Comparison of ENCODE assay signal across 8 cellular contexts in the genomic region with DNA sequence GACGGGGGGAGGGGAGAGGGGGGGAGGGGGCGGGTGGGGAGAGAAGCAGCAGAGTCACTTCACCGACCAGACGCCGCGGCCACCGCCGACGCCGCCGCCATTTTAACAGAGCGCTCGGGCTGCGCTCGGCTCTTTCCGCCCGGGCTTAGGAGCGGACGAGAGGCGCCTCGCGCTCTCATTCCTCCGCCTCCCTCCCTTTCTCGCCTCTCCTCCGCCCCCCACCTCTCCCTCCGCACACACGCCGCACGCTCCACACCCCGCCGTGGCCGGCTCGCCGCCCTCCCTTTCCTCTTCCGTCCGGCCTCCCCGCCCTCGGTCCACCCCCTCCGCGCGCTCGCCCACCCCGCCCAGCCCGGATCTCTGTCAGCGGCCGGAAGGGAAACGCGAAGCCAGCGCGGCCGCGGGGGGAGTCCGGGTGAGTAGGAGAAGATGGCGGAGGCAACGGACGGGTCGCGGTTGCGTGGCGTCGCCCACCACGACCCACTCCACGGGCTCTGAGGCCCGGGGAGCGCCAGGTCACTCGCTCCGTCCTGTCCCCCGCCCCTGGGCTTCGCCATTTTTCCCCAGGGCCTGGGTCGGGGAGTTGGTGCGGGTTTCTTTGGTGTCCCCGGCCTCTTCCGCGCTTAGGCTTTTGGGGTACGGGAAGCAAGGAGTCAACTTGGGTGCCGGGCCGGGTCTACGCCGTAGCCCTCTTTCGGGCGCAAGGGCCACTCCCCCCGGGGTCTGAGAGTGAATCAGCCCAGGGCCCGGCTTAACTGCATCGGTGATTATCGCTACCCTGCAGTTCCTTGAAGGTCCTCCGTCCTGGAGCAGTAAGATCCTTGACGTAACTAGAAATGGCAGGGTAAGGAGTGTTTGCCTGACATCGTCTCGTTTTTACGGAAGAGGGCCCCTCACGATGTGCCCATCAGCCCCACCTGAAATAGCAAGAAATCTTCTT. TPM values are rescaled to one million over a fixed set of nuclear protein-coding genes. Genes with fewer than 3 reads are reported as not detected.
DNase-seq lines count a peak whose midpoint lies in the region; ATAC-seq and TF ChIP-seq lines count a peak whose summit lies in the region.

A gene with protein sequence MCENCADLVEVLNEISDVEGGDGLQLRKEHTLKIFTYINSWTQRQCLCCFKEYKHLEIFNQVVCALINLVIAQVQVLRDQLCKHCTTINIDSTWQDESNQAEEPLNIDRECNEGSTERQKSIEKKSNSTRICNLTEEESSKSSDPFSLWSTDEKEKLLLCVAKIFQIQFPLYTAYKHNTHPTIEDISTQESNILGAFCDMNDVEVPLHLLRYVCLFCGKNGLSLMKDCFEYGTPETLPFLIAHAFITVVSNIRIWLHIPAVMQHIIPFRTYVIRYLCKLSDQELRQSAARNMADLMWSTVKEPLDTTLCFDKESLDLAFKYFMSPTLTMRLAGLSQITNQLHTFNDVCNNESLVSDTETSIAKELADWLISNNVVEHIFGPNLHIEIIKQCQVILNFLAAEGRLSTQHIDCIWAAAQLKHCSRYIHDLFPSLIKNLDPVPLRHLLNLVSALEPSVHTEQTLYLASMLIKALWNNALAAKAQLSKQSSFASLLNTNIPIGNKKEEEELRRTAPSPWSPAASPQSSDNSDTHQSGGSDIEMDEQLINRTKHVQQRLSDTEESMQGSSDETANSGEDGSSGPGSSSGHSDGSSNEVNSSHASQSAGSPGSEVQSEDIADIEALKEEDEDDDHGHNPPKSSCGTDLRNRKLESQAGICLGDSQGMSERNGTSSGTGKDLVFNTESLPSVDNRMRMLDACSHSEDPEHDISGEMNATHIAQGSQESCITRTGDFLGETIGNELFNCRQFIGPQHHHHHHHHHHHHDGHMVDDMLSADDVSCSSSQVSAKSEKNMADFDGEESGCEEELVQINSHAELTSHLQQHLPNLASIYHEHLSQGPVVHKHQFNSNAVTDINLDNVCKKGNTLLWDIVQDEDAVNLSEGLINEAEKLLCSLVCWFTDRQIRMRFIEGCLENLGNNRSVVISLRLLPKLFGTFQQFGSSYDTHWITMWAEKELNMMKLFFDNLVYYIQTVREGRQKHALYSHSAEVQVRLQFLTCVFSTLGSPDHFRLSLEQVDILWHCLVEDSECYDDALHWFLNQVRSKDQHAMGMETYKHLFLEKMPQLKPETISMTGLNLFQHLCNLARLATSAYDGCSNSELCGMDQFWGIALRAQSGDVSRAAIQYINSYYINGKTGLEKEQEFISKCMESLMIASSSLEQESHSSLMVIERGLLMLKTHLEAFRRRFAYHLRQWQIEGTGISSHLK (N-terminal part only) (minus strand): TSS at position 123 of the 940 bp plus-strand sequence. CDS start 395 bp downstream, outside the sequence.

- H3K4me1 Mint-ChIP-seq in Caco-2 (ENCODE audit: low read depth, unreplicated experiment) (peaks cover 9% of the 10 kb centered on the region), endothelial cell (ENCODE audit: unreplicated experiment) (peaks cover 16% of the 10 kb centered on the region), mesothelial cell of epicardium (peaks cover 28% of the 10 kb centered on the region)

- H3K27ac Mint-ChIP-seq in Caco-2 (ENCODE audit: unreplicated experiment) (peak within 1 kb of the TSS; percentile 100), endothelial cell (ENCODE audit: unreplicated experiment) (peak within 1 kb of the TSS; percentile 93), mesothelial cell of epicardium (peak within 1 kb of the TSS; percentile 99)

- no peaks in the 10 kb centered on the region for H4K20me1 ChIP-seq in OCI-LY1 (ENCODE audit: insufficient read depth, low read length)

- no peaks in the 10 kb centered on the region for H3K9me2 ChIP-seq in OCI-LY1 (ENCODE audit: low read depth, low read length)

- TSS peak; percentile 76 for BruUV-seq in Caco-2 (replicated peaks; lab: Mats Ljungman, UMichigan)

- peak within 1 kb of the TSS; percentile 96 for H3K4me3 ChIP-seq in Caco-2 (ENCODE audit: low read depth, low read length)
- peak within 1 kb of the TSS; percentile 82 for H3K4me3 ChIP-seq in OCI-LY1 (ENCODE audit: low read depth, low read length, poor library complexity, severe bottlenecking)

- H3K27me3 ChIP-seq in Caco-2 (replicated peaks; ENCODE audit: control insufficient read depth, insufficient read depth, low read length) (no peaks in the 10 kb centered on the region), OCI-LY1 (ENCODE audit: insufficient read depth, low read length) (no peaks in the 10 kb centered on the region)

- peaks cover 84% of the 10 kb centered on the region for H3K36me3 Mint-ChIP-seq in Caco-2 (ENCODE audit: insufficient read depth, unreplicated experiment)
- H3K36me3 Mint-ChIP-seq in endothelial cell (ENCODE audit: low read depth, unreplicated experiment) = peaks cover 8% of the 10 kb centered on the region
- no peaks in the 10 kb centered on the region for H3K36me3 Mint-ChIP-seq in mesothelial cell of epicardium

- H3K4me3 Mint-ChIP-seq in Caco-2 (ENCODE audit: unreplicated experiment) (peak within 1 kb of the TSS; percentile 100), endothelial cell (ENCODE audit: unreplicated experiment) (peak within 1 kb of the TSS; percentile 96), mesothelial cell of epicardium (peak within 1 kb of the TSS; percentile 94)

- no peaks in the 10 kb centered on the region for H3K27me3 Mint-ChIP-seq in Caco-2 (ENCODE audit: insufficient read depth, unreplicated experiment)
- H3K27me3 Mint-ChIP-seq in endothelial cell (ENCODE audit: unreplicated experiment) = peaks cover 3% of the 10 kb centered on the region
- no peaks in the 10 kb centered on the region for H3K27me3 Mint-ChIP-seq in mesothelial cell of epicardium (ENCODE audit: low read depth)

- DNase-seq in Caco-2 (peak; percentile 96 to 97), HuH-7 (ENCODE audit: low spot score) (peak; percentile 84), endothelial cell (ENCODE audit: low spot score) (peak; percentile 92), mesothelial cell of epicardium (ENCODE audit: low spot score in 2 of 2, unreplicated experiment in 2 of 2) (peak; percentile 87 to 94)
- peak; percentile 94 for DNase-seq in activated CD8-positive, alpha-beta memory T cell treated with anti-CD3 and anti-CD28 coated beads, Interleukin-2, amount 50 U/mL, for 48 hours
- peak; percentile 85 to 87 for DNase-seq in stimulated activated CD8-positive, alpha-beta memory T cell treated with anti-CD3 and anti-CD28 coated beads, Interleukin-15, amount 100 ng/mL, for 4 hours (ENCODE audit: low read depth in 2 of 2)

- no peak within 1 kb of the TSS for H2AFZ ChIP-seq in OCI-LY1 (ENCODE audit: low read length)

- peak; percentile 70 for ATAC-seq in GM21423 (IDR thresholded peaks at IDR 0.05; ENCODE audit: unreplicated experiment)

- H3F3A ChIP-seq in OCI-LY1 (ENCODE audit: insufficient read depth, low read length) = no peaks in the 10 kb centered on the region

- POLR2A ChIA-PET in Caco-2 (lab: Charles Lee) = no interaction called here

- H3K36me3 ChIP-seq in Caco-2 (ENCODE audit: control insufficient read depth, insufficient read depth, low read length) (no peaks in the 10 kb centered on the region; the same call in 1 of the 2 replicates), OCI-LY1 (ENCODE audit: insufficient read depth, low read length) (peaks cover 6% of the 10 kb centered on the region)

- TF ChIP-seq CTCF in Caco-2 (IDR thresholded peaks at IDR 0.05; ENCODE audit: insufficient read depth in 1 of 2, low read depth in 1 of 2, low read length in 1 of 2, severe bottlenecking in 1 of 2, unreplicated experiment in 1 of 2) = no peak
- TF ChIP-seq CTCF in OCI-LY1 (IDR thresholded peaks at IDR 0.05; ENCODE audit: low read length) = no peak
- no peak for TF ChIP-seq CTCF in endothelial cell (IDR thresholded peaks at IDR 0.05; ENCODE audit: unreplicated experiment)
- no peak for TF ChIP-seq CTCF in mesothelial cell of epicardium (IDR thresholded peaks at IDR 0.05; ENCODE audit: unreplicated experiment)

- H3K9me3 Mint-ChIP-seq in Caco-2 (ENCODE audit: unreplicated experiment) (no peaks in the 10 kb centered on the region), endothelial cell (ENCODE audit: unreplicated experiment) (no peaks in the 10 kb centered on the region), mesothelial cell of epicardium (no peaks in the 10 kb centered on the region)

- CTCF ChIA-PET in Caco-2 (lab: Charles Lee) = interaction anchor here (0.6 kb wide), 1 partner anchor 10 kb away, joined by 3 read pairs; no protein-coding TSS in a partner anchor

- intact Hi-C loops in Caco-2 (cut with micrococcal nuclease; ENCODE audit: unreplicated experiment) = loop anchor here (1.0 to 10.0 kb wide), 3 partner anchors 44 to 186 kb away; partner anchors contain the start of gene XPO1

- peak within 1 kb of the TSS; percentile 90 for H3K9ac ChIP-seq in OCI-LY1 (ENCODE audit: low read length)

- peaks cover 39% of the 10 kb centered on the region for H3K79me2 ChIP-seq in OCI-LY1 (ENCODE audit: insufficient read depth, low read length)

- peak within 1 kb of the TSS; percentile 83 for H3K4me2 ChIP-seq in OCI-LY1 (ENCODE audit: low read length)

- H3K9me3 ChIP-seq in Caco-2 (no peaks in the 10 kb centered on the region), OCI-LY1 (ENCODE audit: low read length) (no peaks in the 10 kb centered on the region)

- H3K27ac ChIP-seq in OCI-LY1 (ENCODE audit: low read depth, low read length, poor library complexity, severe bottlenecking) = peak within 1 kb of the TSS; percentile 93

- H3K4me1 ChIP-seq in Caco-2 = peaks cover 16% of the 10 kb centered on the region
- H3K4me1 ChIP-seq in OCI-LY1 (ENCODE audit: insufficient read depth, low read length, severe bottlenecking) = peaks cover 36% of the 10 kb centered on the region

RNA-seq across cellular contexts. Expression of the gene that starts here (rescaled TPM):
- total RNA-seq in Caco-2 (2022) (100 and 101 TPM in 2 replicates), endothelial cell (ENCODE audit: unreplicated experiment) (97.4 TPM), mesothelial cell of epicardium (149 to 157 TPM (median 155 TPM) in 3 replicates)

Comparison
In these comparisons a context has a peak if more than half of its experiments do, and no peak if none do; other contexts are left out.
1. Peak in every context shown above with its lines: DNase-seq, ATAC-seq, H3K4me3 ChIP-seq and H3K27ac ChIP-seq.